16 cellular contexts compared by ENCODE assay signal in genomic region chr5:67842806-67843205, GRCh38.
DNase-seq lines count a peak whose midpoint lies in the region; ATAC-seq and TF ChIP-seq lines count a peak whose summit lies in the region.
"Had no signal": no experiment of that assay in that cellular context is flagged by ENCODE, and none has a peak within 500 bp of the region (broad histone marks: within the 10 kb centered on the region; RNA-seq: fewer than 3 reads in every experiment).

No MANE protein-coding gene starts in this region.

- TF ChIP-seq CTCF in cardiac muscle cell (IDR thresholded peaks at IDR 0.05; ENCODE audit: low read depth, low read length) (peak; percentile 50), WERI-Rb-1 (IDR thresholded peaks at IDR 0.05; ENCODE audit: low read depth, low read length) (no peak), foreskin fibroblast (IDR thresholded peaks at IDR 0.05; ENCODE audit: low read depth, low read length) (peak; percentile 40), nephron progenitor cell (IDR thresholded peaks at IDR 0.05) (no peak), testis (IDR thresholded peaks at IDR 0.05) (no peak)

- WGBS in testis, 2 donors, result 84 to 95% methylated on average over 3 of the region's 3 CpGs

- peaks cover 3% of the 10 kb centered on the region for H3K27me3 Mint-ChIP-seq in nephron progenitor cell (ENCODE audit: low read depth, poor library complexity)
- peaks cover 4 to 16% (median 7%) of the 10 kb centered on the region in 5 donors for H3K27me3 Mint-ChIP-seq in naive thymus-derived CD8-positive, alpha-beta T cell
- H3K27me3 Mint-ChIP-seq: activated naive CD4-positive, alpha-beta T cell treated with anti-CD3 and anti-CD28 coated beads, Interleukin-2, amount 10 ng/mL, durations not matched to agents 7 days and 5 days had no signal

- H3K36me3 ChIP-seq in cardiac muscle cell, result no peaks in the 10 kb centered on the region
- no peaks in the 10 kb centered on the region for H3K36me3 ChIP-seq in WERI-Rb-1
- no peaks in the 10 kb centered on the region for H3K36me3 ChIP-seq in testis (ENCODE audit: low read depth, missing control alignments)
- H3K36me3 ChIP-seq: suprapubic skin had no signal

- no peak for ATAC-seq in left cardiac atrium
- no peak for ATAC-seq in naive thymus-derived CD8-positive, alpha-beta T cell

- H3K4me1 ChIP-seq in cardiac muscle cell (ENCODE audit: low read depth) (no peaks in the 10 kb centered on the region), testis (no peaks in the 10 kb centered on the region)
- H3K4me1 ChIP-seq: suprapubic skin had no signal

- H3K4me3 Mint-ChIP-seq in nephron progenitor cell, result no peak overlapping the region
- no peak overlapping the region for H3K4me3 Mint-ChIP-seq in naive thymus-derived CD8-positive, alpha-beta T cell
- H3K4me3 Mint-ChIP-seq: activated naive CD4-positive, alpha-beta T cell treated with anti-CD3 and anti-CD28 coated beads, Interleukin-2, amount 10 ng/mL, durations not matched to agents 7 days and 5 days had no signal

- H3K27ac Mint-ChIP-seq in nephron progenitor cell, result no peak overlapping the region
- H3K27ac Mint-ChIP-seq in naive thymus-derived CD8-positive, alpha-beta T cell, result no peak overlapping the region
- H3K27ac Mint-ChIP-seq: activated naive CD4-positive, alpha-beta T cell treated with anti-CD3 and anti-CD28 coated beads, Interleukin-2, amount 10 ng/mL, durations not matched to agents 7 days and 5 days had no signal

- DNase-seq in cardiac muscle cell (ENCODE audit: low read depth in 1 of 2, low spot score in 1 of 2) (peak; percentile 5 to 56), left cardiac atrium (no peak), WERI-Rb-1 (peak; percentile 37), foreskin fibroblast (peak; percentile 33 to 62), nephron progenitor cell (no peak), testis (no peak), amygdala (lab: John Stamatoyannopoulos, UW) (no peak)
- DNase-seq in naive thymus-derived CD8-positive, alpha-beta T cell, result no peak
- DNase-seq: 8988T; activated CD8-positive, alpha-beta memory T cell treated with anti-CD3 and anti-CD28 coated beads for 24 hours; activated naive CD4-positive, alpha-beta T cell treated with anti-CD3 and anti-CD28 coated beads, Interleukin-2, amount 10 ng/mL, durations not matched to agents 7 days and 5 days; DND-41; NCI-H1105 treated with DMSO at 0.1 percent for 48 hours; T-helper 2 cell had no signal

- H3K9me3 ChIP-seq in cardiac muscle cell (ENCODE audit: low read depth) (no peaks in the 10 kb centered on the region), WERI-Rb-1 (ENCODE audit: severe bottlenecking) (no peaks in the 10 kb centered on the region), testis (no peaks in the 10 kb centered on the region)
- H3K9me3 ChIP-seq: suprapubic skin had no signal

- H3K9me3 Mint-ChIP-seq in nephron progenitor cell, result no peaks in the 10 kb centered on the region
- H3K9me3 Mint-ChIP-seq in naive thymus-derived CD8-positive, alpha-beta T cell, result peaks cover 0 to 5% (median 0%) of the 10 kb centered on the region in 9 donors
- H3K9me3 Mint-ChIP-seq: activated naive CD4-positive, alpha-beta T cell treated with anti-CD3 and anti-CD28 coated beads, Interleukin-2, amount 10 ng/mL, durations not matched to agents 7 days and 5 days had no signal

- no peak overlapping the region for H3K4me3 ChIP-seq in cardiac muscle cell
- no peak overlapping the region for H3K4me3 ChIP-seq in WERI-Rb-1 (ENCODE audit: low read depth, low read length)
- H3K4me3 ChIP-seq in foreskin fibroblast (ENCODE audit: low read depth in 1 of 2, low read length in 2 of 2), result no peak overlapping the region
- no peak overlapping the region for H3K4me3 ChIP-seq in testis
- H3K4me3 ChIP-seq: coronary artery, suprapubic skin had no signal

- no peak for TF ChIP-seq POLR2A in testis (IDR thresholded peaks at IDR 0.05)

- H3K4me1 Mint-ChIP-seq in nephron progenitor cell, result no peaks in the 10 kb centered on the region
- H3K4me1 Mint-ChIP-seq in naive thymus-derived CD8-positive, alpha-beta T cell, result no peaks in the 10 kb centered on the region
- H3K4me1 Mint-ChIP-seq: activated naive CD4-positive, alpha-beta T cell treated with anti-CD3 and anti-CD28 coated beads, Interleukin-2, amount 10 ng/mL, durations not matched to agents 7 days and 5 days had no signal

- H3K27me3 ChIP-seq in cardiac muscle cell (no peaks in the 10 kb centered on the region), WERI-Rb-1 (ENCODE audit: insufficient read depth, low read depth, severe bottlenecking) (no peaks in the 10 kb centered on the region), testis (no peaks in the 10 kb centered on the region)
- H3K27me3 ChIP-seq: suprapubic skin had no signal

- intact Hi-C loops in left cardiac atrium (cut with DNase I) (no loop called here), testis (cut with DNase I; ENCODE audit: low total_unique reads) (no loop called here)

- POLR2A ChIA-PET in naive thymus-derived CD8-positive, alpha-beta T cell (lab: Charles Lee), result no interaction called here

- H3K27ac ChIP-seq in cardiac muscle cell (no peak overlapping the region), WERI-Rb-1 (no peak overlapping the region), testis (no peak overlapping the region)
- H3K27ac ChIP-seq: coronary artery, suprapubic skin had no signal

- H3K36me3 Mint-ChIP-seq in nephron progenitor cell (ENCODE audit: low read depth), result no peaks in the 10 kb centered on the region
- H3K36me3 Mint-ChIP-seq in naive thymus-derived CD8-positive, alpha-beta T cell, result no peaks in the 10 kb centered on the region
- H3K36me3 Mint-ChIP-seq: activated naive CD4-positive, alpha-beta T cell treated with anti-CD3 and anti-CD28 coated beads, Interleukin-2, amount 10 ng/mL, durations not matched to agents 7 days and 5 days had no signal

Comparison
In these comparisons a context has a peak if more than half of its experiments do, and no peak if none do; other contexts are left out.
1. DNase-seq: peak in cardiac muscle cell (2 of 2), WERI-Rb-1 (single experiment) and foreskin fibroblast (2 of 2); none in left cardiac atrium (single experiment), nephron progenitor cell (single experiment), testis (single experiment), amygdala (0 of 56) and naive thymus-derived CD8-positive, alpha-beta T cell (0 of 10).
2. CTCF ChIP-seq: peak in cardiac muscle cell (single experiment) and foreskin fibroblast (single experiment); none in WERI-Rb-1 (single experiment), nephron progenitor cell (single experiment) and testis (0 of 3).